8 cellular contexts compared by ENCODE assay signal in genomic region chr1:185156854-185157598, GRCh38. TPM values are rescaled to one million over a fixed set of nuclear protein-coding genes. Genes with fewer than 3 reads are reported as not detected.
A peak's percentile ranks its signal among the peaks of the same experiment; 100 is the strongest.
DNase-seq lines count a peak whose midpoint lies in the region; ATAC-seq, FAIRE-seq and TF ChIP-seq lines count a peak whose summit lies in the region.

A gene with protein sequence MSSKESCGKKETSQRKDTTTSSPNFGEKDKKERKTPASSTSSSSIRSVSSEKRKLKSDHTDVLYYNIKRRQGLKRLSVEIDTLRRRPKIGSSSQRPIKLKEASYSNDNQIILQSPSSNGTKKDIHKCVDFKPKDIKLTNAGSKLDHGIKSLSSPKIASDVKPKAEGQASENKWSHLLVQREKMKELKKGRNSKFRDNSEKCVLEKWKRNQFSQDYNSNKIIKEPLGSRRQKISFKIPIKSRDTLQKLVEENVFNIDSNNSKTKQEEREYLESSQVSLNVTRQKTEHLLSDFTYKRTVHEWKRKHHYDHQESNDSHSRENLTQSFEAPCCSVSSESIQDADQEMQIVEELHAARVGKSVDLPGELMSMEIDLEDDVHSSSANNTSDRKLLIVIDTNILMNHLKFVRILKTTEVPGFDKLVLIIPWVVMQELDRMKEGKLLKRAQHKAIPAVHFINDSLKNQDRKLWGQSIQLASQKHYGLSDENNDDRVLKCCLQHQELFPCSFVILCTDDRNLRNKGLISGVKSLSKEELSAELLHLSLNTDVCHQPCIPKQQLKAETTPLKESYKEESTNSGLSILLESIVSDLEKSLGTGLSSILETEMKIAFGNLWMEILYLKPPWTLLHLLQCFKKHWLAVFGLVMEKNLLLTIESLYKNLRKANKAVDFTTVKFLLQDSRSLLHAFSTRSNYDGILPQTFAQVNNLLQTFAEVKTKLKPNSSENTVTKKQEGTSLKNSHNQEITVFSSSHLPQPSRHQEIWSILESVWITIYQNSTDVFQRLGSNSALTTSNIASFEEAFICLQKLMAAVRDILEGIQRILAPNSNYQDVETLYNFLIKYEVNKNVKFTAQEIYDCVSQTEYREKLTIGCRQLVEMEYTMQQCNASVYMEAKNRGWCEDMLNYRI (plus strand): TSS chr1:185157167. CDS start chr1:185160842, 3,675 bp downstream.
A gene with protein sequence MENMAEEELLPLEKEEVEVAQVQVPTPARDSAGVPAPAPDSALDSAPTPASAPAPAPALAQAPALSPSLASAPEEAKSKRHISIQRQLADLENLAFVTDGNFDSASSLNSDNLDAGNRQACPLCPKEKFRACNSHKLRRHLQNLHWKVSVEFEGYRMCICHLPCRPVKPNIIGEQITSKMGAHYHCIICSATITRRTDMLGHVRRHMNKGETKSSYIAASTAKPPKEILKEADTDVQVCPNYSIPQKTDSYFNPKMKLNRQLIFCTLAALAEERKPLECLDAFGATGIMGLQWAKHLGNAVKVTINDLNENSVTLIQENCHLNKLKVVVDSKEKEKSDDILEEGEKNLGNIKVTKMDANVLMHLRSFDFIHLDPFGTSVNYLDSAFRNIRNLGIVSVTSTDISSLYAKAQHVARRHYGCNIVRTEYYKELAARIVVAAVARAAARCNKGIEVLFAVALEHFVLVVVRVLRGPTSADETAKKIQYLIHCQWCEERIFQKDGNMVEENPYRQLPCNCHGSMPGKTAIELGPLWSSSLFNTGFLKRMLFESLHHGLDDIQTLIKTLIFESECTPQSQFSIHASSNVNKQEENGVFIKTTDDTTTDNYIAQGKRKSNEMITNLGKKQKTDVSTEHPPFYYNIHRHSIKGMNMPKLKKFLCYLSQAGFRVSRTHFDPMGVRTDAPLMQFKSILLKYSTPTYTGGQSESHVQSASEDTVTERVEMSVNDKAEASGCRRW (minus strand): TSS chr1:185156953. CDS start chr1:185156712, 241 bp downstream.

- H3K9me3 ChIP-seq in endodermal cell (ENCODE audit: control insufficient read depth, low read length), result no peaks in the 10 kb centered on the region

- H3K4me3 Mint-ChIP-seq in endodermal cell, result peak within 1 kb of the TSS; percentile 87

- FAIRE-seq in HTR-8/SVneo (lab: Jason Lieb, UNC), result peak; percentile 99

- peak within 1 kb of the TSS; percentile 79 for H3K9ac ChIP-seq in endodermal cell (ENCODE audit: extremely low read depth, low read length, poor library complexity, severe bottlenecking)

- peak within 1 kb of the TSS; percentile 94 for H3K27ac ChIP-seq in endodermal cell (ENCODE audit: low read depth, low read length)

- peaks cover 17% of the 10 kb centered on the region for H3K4me1 Mint-ChIP-seq in endodermal cell

- no peaks in the 10 kb centered on the region for H3K27me3 ChIP-seq in endodermal cell (ENCODE audit: control insufficient read depth, insufficient read depth, low read length, poor library complexity, severe bottlenecking)

- no peak for TF ChIP-seq CTCF in endodermal cell (conservative IDR thresholded peaks at IDR 0.05)

- no peaks in the 10 kb centered on the region for H3K4me1 ChIP-seq in endodermal cell (ENCODE audit: control insufficient read depth, insufficient read depth, low read length)

- peak; percentile 93 for ATAC-seq in GM21367 (IDR thresholded peaks at IDR 0.05; ENCODE audit: unreplicated experiment)

- H3K36me3 ChIP-seq in endodermal cell (ENCODE audit: control insufficient read depth, insufficient read depth, low read length), result peaks cover 6% of the 10 kb centered on the region

- peak within 1 kb of the TSS; percentile 99 for H3K4me3 ChIP-seq in endodermal cell (ENCODE audit: low read length)

- 0 to 1% methylated on average over 26 to 63 of the region's 63 CpGs for WGBS in endodermal cell (ENCODE audit: insufficient coverage in 1 of 2, insufficient read length in 1 of 2), 2 experiments

- peak within 1 kb of the TSS; percentile 97 for H3K27ac Mint-ChIP-seq in endodermal cell

- no peaks in the 10 kb centered on the region for H3K27me3 Mint-ChIP-seq in endodermal cell (ENCODE audit: insufficient read depth)

- H3K36me3 Mint-ChIP-seq in endodermal cell (ENCODE audit: low read depth), result peaks cover 10% of the 10 kb centered on the region

- DNase-seq in COLO829 (ENCODE audit: low spot score), result peak; percentile 95
- DNase-seq in HTR-8/SVneo (ENCODE audit: insufficient read length, low spot score), result peak; percentile 98
- DNase-seq in NOMO-1 treated with dmso at 0.1 percent for 144 hours (lab: John Stamatoyannopoulos, UW; ENCODE audit: unreplicated experiment), result peak; percentile 100
- peak; percentile 97 for DNase-seq in activated CD8-positive, alpha-beta memory T cell treated with anti-CD3 and anti-CD28 coated beads, Interleukin-2, amount 50 U/mL, for 24 hours (ENCODE audit: extremely low read depth)
- DNase-seq in endodermal cell, result peak; percentile 100
- DNase-seq in mesenteric fat pad (ENCODE audit: low spot score), result peak; percentile 99
- DNase-seq in stimulated activated CD8-positive, alpha-beta memory T cell treated with anti-CD3 and anti-CD28 coated beads, Interleukin-15, amount 100 ng/mL, for 24 hours (ENCODE audit: low read depth), result peak; percentile 91

- H3K9me3 Mint-ChIP-seq in endodermal cell, result no peaks in the 10 kb centered on the region

RNA-seq across cellular contexts. Expression of the first gene that starts in this region (rescaled TPM):
- total RNA-seq in endodermal cell (10 to 100 TPM in 1 of 2 donors, 1 to 10 TPM in 1; 9.7 to 13.4 TPM), mesenteric fat pad (4.4 TPM)
- 7.8 TPM for polyA plus RNA-seq in endodermal cell (2013, experiment 1 of 2)
- polyA plus RNA-seq in endodermal cell (2013, experiment 2 of 2), result 8.3 TPM

RNA-seq across cellular contexts. Expression of the second gene that starts in this region (rescaled TPM):
- 10 to 100 TPM; 23.8 to 33.4 TPM for total RNA-seq in endodermal cell
- polyA plus RNA-seq in endodermal cell (2013, experiment 1 of 2), result 12.3 TPM
- polyA plus RNA-seq in endodermal cell (2013, experiment 2 of 2), result 14.6 TPM
- total RNA-seq in mesenteric fat pad, result 13.4 TPM

Comparison
In these comparisons a context has a peak if more than half of its experiments do, and no peak if none do; other contexts are left out.
1. Peak in every context shown above with its lines: DNase-seq, ATAC-seq, H3K4me3 ChIP-seq and H3K27ac ChIP-seq.